In genomic region chr9:96058218-96058617, GRCh38 we compare ENCODE assay signal across 38 cellular contexts.
"Had no signal": no experiment of that assay in that cellular context is flagged by ENCODE, and none has a peak within 500 bp of the region (broad histone marks: within the 10 kb centered on the region; RNA-seq: fewer than 3 reads in every experiment).

No MANE protein-coding gene starts in this region.

- H3K9me3 Mint-ChIP-seq: activated T-cell treated with anti-CD3 and anti-CD28 coated beads, Interleukin-2, amount 50 U/mL, for 4 hours; central memory CD8-positive, alpha-beta T cell had no signal

- H3K4me3 Mint-ChIP-seq: activated naive CD4-positive, alpha-beta T cell treated with anti-CD3 and anti-CD28 coated beads for 36 hours; activated naive CD4-positive, alpha-beta T cell treated with anti-CD3 and anti-CD28 coated beads, Interleukin-2, amount 10 ng/mL, durations not matched to agents 7 days and 5 days; activated naive CD4-positive, alpha-beta T cell treated with anti-CD3 and anti-CD28 coated beads, Interleukin-2, amount 50 U/mL, for 24 hours; activated naive CD8-positive, alpha-beta T cell; activated naive CD8-positive, alpha-beta T cell treated with anti-CD3 and anti-CD28 coated beads for 36 hours; activated naive CD8-positive, alpha-beta T cell treated with anti-CD3 and anti-CD28 coated beads, Interleukin-2, amount 10 ng/mL, durations not matched to agents 7 days and 5 days; activated naive CD8-positive, alpha-beta T cell treated with anti-CD3 and anti-CD28 coated beads, Interleukin-2, amount 50 U/mL, for 24 hours; activated T-cell treated with anti-CD3 and anti-CD28 coated beads, Interleukin-2, amount 50 U/mL, for 24 hours; activated T-cell treated with anti-CD3 and anti-CD28 coated beads, Interleukin-2, amount 50 U/mL, for 4 hours; activated T-cell treated with anti-CD3 and anti-CD28 coated beads, Interleukin-2, amount 50 U/mL, for 72 hours; activated T-helper 1 cell treated with anti-CD3 and anti-CD28 coated beads, Interleukin-12 subunit alpha, Interleukin-12 subunit beta, Interleukin-2, Interleukin-4 antibody, amounts not matched to agents 30 ng/mL and 10 ng/mL and 1 ng/mL, durations not matched to agents 14 hours and 24 hours and 36 hours; brain; central memory CD8-positive, alpha-beta T cell had no signal

- H3K9me3 ChIP-seq: adrenal gland, ascending aorta, body of pancreas, breast epithelium had no signal

- H3K4me3 ChIP-seq: adrenal gland, ascending aorta, body of pancreas, breast epithelium, cardiac muscle cell had no signal

- H3K27ac Mint-ChIP-seq: activated naive CD4-positive, alpha-beta T cell treated with anti-CD3 and anti-CD28 coated beads for 36 hours; activated naive CD4-positive, alpha-beta T cell treated with anti-CD3 and anti-CD28 coated beads, Interleukin-2, amount 10 ng/mL, durations not matched to agents 7 days and 5 days; activated naive CD4-positive, alpha-beta T cell treated with anti-CD3 and anti-CD28 coated beads, Interleukin-2, amount 50 U/mL, for 24 hours; activated naive CD8-positive, alpha-beta T cell; activated naive CD8-positive, alpha-beta T cell treated with anti-CD3 and anti-CD28 coated beads, Interleukin-2, amount 10 ng/mL, durations not matched to agents 7 days and 5 days; activated naive CD8-positive, alpha-beta T cell treated with anti-CD3 and anti-CD28 coated beads, Interleukin-2, amount 50 U/mL, for 24 hours; activated T-cell treated with anti-CD3 and anti-CD28 coated beads, Interleukin-2, amount 50 U/mL, for 24 hours; activated T-cell treated with anti-CD3 and anti-CD28 coated beads, Interleukin-2, amount 50 U/mL, for 72 hours; activated T-helper 1 cell treated with anti-CD3 and anti-CD28 coated beads, Interleukin-12 subunit alpha, Interleukin-12 subunit beta, Interleukin-2, Interleukin-4 antibody, amounts not matched to agents 30 ng/mL and 10 ng/mL and 1 ng/mL, durations not matched to agents 14 hours and 24 hours and 36 hours; activated T-helper 2 cell treated with anti-CD3 and anti-CD28 coated beads, Interferon-gamma antibody, Interleukin-2, Interleukin-4, amounts not matched to agents 10 μg/mL and 5 μg/mL and 100 μg/mL, durations not matched to agents 14 hours and 24 hours and 36 hours; brain had no signal

- H3K36me3 Mint-ChIP-seq: activated naive CD4-positive, alpha-beta T cell treated with anti-CD3 and anti-CD28 coated beads, Interleukin-2, amount 10 ng/mL, durations not matched to agents 7 days and 5 days; activated naive CD8-positive, alpha-beta T cell treated with anti-CD3 and anti-CD28 coated beads, Interleukin-2, amount 10 ng/mL, durations not matched to agents 7 days and 5 days had no signal

- H3K36me3 ChIP-seq: adrenal gland, ascending aorta, brain microvascular endothelial cell, breast epithelium, cardiac muscle cell had no signal

- FAIRE-seq: astrocyte, colon had no signal

- H3K27me3 Mint-ChIP-seq: activated naive CD4-positive, alpha-beta T cell treated with anti-CD3 and anti-CD28 coated beads, Interleukin-2, amount 50 U/mL, for 24 hours; activated naive CD8-positive, alpha-beta T cell treated with anti-CD3 and anti-CD28 coated beads for 36 hours; activated naive CD8-positive, alpha-beta T cell treated with anti-CD3 and anti-CD28 coated beads, Interleukin-2, amount 50 U/mL, for 24 hours; activated T-cell treated with anti-CD3 and anti-CD28 coated beads, Interleukin-2, amount 50 U/mL, for 24 hours had no signal

- DNase-seq: activated effector memory CD4-positive, alpha-beta T cell treated with anti-CD3 and anti-CD28 coated beads, Interleukin-2, amount 50 U/mL, for 16 hours; activated effector memory CD4-positive, alpha-beta T cell treated with Interleukin-2 at 50 U/mL for 16 hours; activated gamma-delta T cell; activated gamma-delta T cell treated with Interleukin-2 at 50 U/mL for 16 hours; activated naive CD4-positive, alpha-beta T cell; activated naive CD4-positive, alpha-beta T cell treated with anti-CD3 and anti-CD28 coated beads for 36 hours; activated naive CD4-positive, alpha-beta T cell treated with anti-CD3 and anti-CD28 coated beads, Interleukin-2, amount 10 ng/mL, durations not matched to agents 7 days and 5 days; activated naive CD4-positive, alpha-beta T cell treated with anti-CD3 and anti-CD28 coated beads, Interleukin-2, amount 50 U/mL, for 16 hours; activated naive CD4-positive, alpha-beta T cell treated with Interleukin-2 at 50 U/mL for 16 hours; activated naive CD8-positive, alpha-beta T cell treated with anti-CD3 and anti-CD28 coated beads for 36 hours; activated naive CD8-positive, alpha-beta T cell treated with anti-CD3 and anti-CD28 coated beads, Interleukin-2, amount 10 ng/mL, durations not matched to agents 7 days and 5 days; activated naive CD8-positive, alpha-beta T cell treated with anti-CD3 and anti-CD28 coated beads, Interleukin-2, amount 50 U/mL, for 24 hours; activated T-cell treated with anti-CD3 and anti-CD28 coated beads, Interleukin-2, amount 50 U/mL, for 24 hours; activated T-cell treated with anti-CD3 and anti-CD28 coated beads, Interleukin-2, amount 50 U/mL, for 4 hours; activated T-cell treated with anti-CD3 and anti-CD28 coated beads, Interleukin-2, amount 50 U/mL, for 48 hours; activated T-cell treated with anti-CD3 and anti-CD28 coated beads, Interleukin-2, amount 50 U/mL, for 72 hours; adrenal gland; amniotic stem cell; amygdala; anterior cingulate cortex; aorta; body of pancreas; brain microvascular endothelial cell; caudate nucleus; central memory CD4-positive, alpha-beta T cell; cerebellar nuclear complex had no signal

- H3K27ac ChIP-seq: adrenal gland, ascending aorta, body of pancreas, brain microvascular endothelial cell, breast epithelium, cardiac muscle cell had no signal

- H3K27me3 ChIP-seq: adrenal gland, ascending aorta, body of pancreas, brain microvascular endothelial cell, breast epithelium, cardiac muscle cell had no signal

- H3K4me1 ChIP-seq: adrenal gland, breast epithelium had no signal

- ATAC-seq: activated naive CD4-positive, alpha-beta T cell treated with anti-CD3 and anti-CD28 coated beads, Interleukin-2, amount 50 U/mL, for 72 hours; activated naive CD8-positive, alpha-beta T cell treated with anti-CD3 and anti-CD28 coated beads, Interleukin-2, amount 50 U/mL, for 24 hours; activated T-cell treated with anti-CD3 and anti-CD28 coated beads, Interleukin-2, amount 50 U/mL, for 4 hours; activated T-cell treated with anti-CD3 and anti-CD28 coated beads, Interleukin-2, amount 50 U/mL, for 72 hours; body of pancreas had no signal
